ENCODE assay signal across 19 cellular contexts in genomic region chr14:31201111-31201510, GRCh38.
"Had no signal": no experiment of that assay in that cellular context is flagged by ENCODE, and none has a peak within 500 bp of the region (broad histone marks: within the 10 kb centered on the region; RNA-seq: fewer than 3 reads in every experiment).

No MANE protein-coding gene starts in this region.

- H3K4me3 ChIP-seq: dorsolateral prefrontal cortex, esophagus squamous epithelium, left ventricle myocardium inferior, mucosa of descending colon, suprapubic skin had no signal

- H3K27me3 Mint-ChIP-seq: naive thymus-derived CD4-positive, alpha-beta T cell had no signal

- H3K27ac Mint-ChIP-seq: activated CD8-positive, alpha-beta T cell treated with anti-CD3 and anti-CD28 coated beads, Interleukin-2, amount 10 ng/mL, durations not matched to agents 7 days and 5 days; endodermal cell had no signal

- ATAC-seq: activated CD8-positive, alpha-beta T cell treated with anti-CD3 and anti-CD28 coated beads, Interleukin-2, amount 10 ng/mL, durations not matched to agents 7 days and 5 days; mucosa of descending colon; naive thymus-derived CD4-positive, alpha-beta T cell; WTC11 had no signal

- H3K4me3 Mint-ChIP-seq: activated CD8-positive, alpha-beta T cell treated with anti-CD3 and anti-CD28 coated beads, Interleukin-2, amount 10 ng/mL, durations not matched to agents 7 days and 5 days; endodermal cell; WTC11 had no signal

- H3K9me3 ChIP-seq: esophagus squamous epithelium, left ventricle myocardium inferior, mucosa of descending colon, suprapubic skin had no signal

- H3K27me3 ChIP-seq: dorsolateral prefrontal cortex, esophagus squamous epithelium, suprapubic skin had no signal

- DNase-seq: activated CD4-positive, alpha-beta T cell treated with anti-CD3 and anti-CD28 coated beads for 48 hours; activated CD8-positive, alpha-beta memory T cell treated with anti-CD3 and anti-CD28 coated beads, Interleukin-2, amount 50 U/mL, for 4 hours; activated CD8-positive, alpha-beta T cell treated with anti-CD3 and anti-CD28 coated beads, Interleukin-2, amount 10 ng/mL, durations not matched to agents 7 days and 5 days; aorta; cerebellar nuclear complex; dorsolateral prefrontal cortex; endodermal cell; esophagus squamous epithelium; hypothalamus; kidney; left ventricle myocardium inferior; mucosa of descending colon; naive thymus-derived CD4-positive, alpha-beta T cell; stimulated activated CD4-positive, alpha-beta T cell treated with anti-CD3 and anti-CD28 coated beads, Interleukin-2, amount 100 ng/mL, for 48 hours; stimulated activated naive CD4-positive, alpha-beta T cell treated with Interleukin-2 at 50 U/mL for 16 hours; T-helper 2 cell had no signal

- H3K27ac ChIP-seq: dorsolateral prefrontal cortex, esophagus squamous epithelium, left ventricle myocardium inferior, suprapubic skin had no signal

- FAIRE-seq: kidney, TTC549 had no signal
